ENCODE assay signal across 8 cellular contexts in genomic region chr11:12331239-12331874, GRCh38. TPM values are rescaled to one million over a fixed set of nuclear protein-coding genes. Genes with fewer than 3 reads are reported as not detected.
DNase-seq lines count a peak whose midpoint lies in the region; ATAC-seq and TF ChIP-seq lines count a peak whose summit lies in the region.

No MANE protein-coding gene starts in this region.

- TF ChIP-seq POLR2A in stomach (IDR thresholded peaks at IDR 0.05) = no peak

- H3K9ac ChIP-seq in PC-3 (ENCODE audit: low read length) = no peak overlapping the region

- no peaks in the 10 kb centered on the region for H3K9me3 Mint-ChIP-seq in neural crest cell

- no peaks in the 10 kb centered on the region for H3K27me3 Mint-ChIP-seq in neural crest cell (ENCODE audit: low read depth)

- no peaks in the 10 kb centered on the region for H3K9me2 ChIP-seq in PC-3 (replicated peaks; ENCODE audit: low read length)

- CTCF ChIA-PET in PC-3 (lab: Charles Lee) = interaction anchor here (0.5 to 1.2 kb wide), 10 partner anchors 43 to 632 kb away, joined by 3 to 7 read pairs (median 4); partner anchors contain the start of gene PARVA

- H2AFZ ChIP-seq in PC-3 (ENCODE audit: low read length) = no peak overlapping the region

- POLR2A ChIA-PET in PC-3 (lab: Charles Lee; ENCODE audit: unreplicated experiment) = interaction anchor here (0.5 kb wide), 1 partner anchor 618 kb away, joined by 4 read pairs; no protein-coding TSS in a partner anchor

- 8 to 11% (median 10%) methylated on average over 7 of the region's 7 CpGs for WGBS in stomach, 5 donors

- peak overlapping the region; percentile 56 for H3K4me3 Mint-ChIP-seq in neural crest cell

- H3K4me1 Mint-ChIP-seq in neural crest cell = peaks cover 17% of the 10 kb centered on the region

- no peaks in the 10 kb centered on the region for H3K36me3 Mint-ChIP-seq in neural crest cell (ENCODE audit: low read depth)

- H3K4me2 ChIP-seq in PC-3 (ENCODE audit: low read length) = no peak overlapping the region

- intact Hi-C loops in PC-3 (cut with micrococcal nuclease) = loop anchor here (1.0 to 5.0 kb wide), 6 partner anchors 47 to 821 kb away; no protein-coding TSS in a partner anchor
- intact Hi-C loops in stomach (cut with DNase I; ENCODE audit: low total_unique reads) = loop anchor here (5.0 kb wide), 1 partner anchor 561 kb away; no protein-coding TSS in a partner anchor

- H3K36me3 ChIP-seq in PC-3 (ENCODE audit: low read depth, low read length) (no peaks in the 10 kb centered on the region), stomach (no peaks in the 10 kb centered on the region)

- no TSS peak for BruUV-seq in PC-3 (replicated peaks; lab: Mats Ljungman, UMichigan)

- H3K27ac ChIP-seq in PC-3 (ENCODE audit: low read length) = no peak overlapping the region
- H3K27ac ChIP-seq in stomach = peak overlapping the region in 3 of 5 donors; percentile 5 to 71 (median 21)

- H4K20me1 ChIP-seq in PC-3 (ENCODE audit: low read length) = no peaks in the 10 kb centered on the region

- TF ChIP-seq CTCF in PC-3 (conservative IDR thresholded peaks at IDR 0.05; ENCODE audit: low read depth, low read length) (peak; percentile 87), neural crest cell (conservative IDR thresholded peaks at IDR 0.05) (peak; percentile 90), stomach (IDR thresholded peaks at IDR 0.05) (peak in 5 of 7 experiments; percentile 48 to 79 (median 77))

- H3K79me2 ChIP-seq in PC-3 (ENCODE audit: low read length) = no peaks in the 10 kb centered on the region

- H3K9me3 ChIP-seq in PC-3 (ENCODE audit: low read length) (no peaks in the 10 kb centered on the region), stomach (no peaks in the 10 kb centered on the region)

- no peaks in the 10 kb centered on the region for H3K4me1 ChIP-seq in PC-3 (ENCODE audit: insufficient read depth, low read length)
- H3K4me1 ChIP-seq in stomach = peaks cover 0 to 9% (median 4%) of the 10 kb centered on the region in 4 donors

- ATAC-seq in PC-3 = peak; percentile 87
- no peak for ATAC-seq in GM21447 (IDR thresholded peaks at IDR 0.05; ENCODE audit: unreplicated experiment)

- DNase-seq in DMS53 (lab: John Stamatoyannopoulos, UW) (peak; percentile 94), Kasumi-1 (lab: John Stamatoyannopoulos, UW) (peak; percentile 78 to 80), PC-3 (peak; percentile 93), fibroblast of peridontal ligament (ENCODE audit: extremely low read depth) (peak; percentile 94), neural crest cell (ENCODE audit: low read depth, low spot score) (peak; percentile 89), stomach (peak; percentile 86)
- peak; percentile 78 to 80 for DNase-seq in activated T-cell treated with anti-CD3 and anti-CD28 coated beads, Interleukin-2, amount 50 U/mL, for 48 hours

- H3F3A ChIP-seq in PC-3 (ENCODE audit: low read length, unreplicated experiment) = no peaks in the 10 kb centered on the region

- H3K27me3 ChIP-seq in PC-3 (ENCODE audit: low read length) (no peaks in the 10 kb centered on the region), stomach (no peaks in the 10 kb centered on the region)

- H3K4me3 ChIP-seq in PC-3 (ENCODE audit: low read length) = no peak overlapping the region
- H3K4me3 ChIP-seq in stomach = no peak overlapping the region

- TF ChIP-seq EP300 in stomach (IDR thresholded peaks at IDR 0.05) = no peak

- no peak overlapping the region for H3K27ac Mint-ChIP-seq in neural crest cell (ENCODE audit: unreplicated experiment)

RNA-seq across cellular contexts. Expression of gene PARVA, which starts 46.0 kb away (rescaled TPM):
- total RNA-seq in PC-3 (2014; rRNA removed) (13.5 and 13.7 TPM in 2 replicates), neural crest cell (36.2 and 40.0 TPM in 2 replicates), stomach (100 to 1,000 TPM in 1 of 5 donors, 10 to 100 TPM in 4; 42.9 to 116 (median 54.8) TPM)
- polyA plus RNA-seq in stomach = 10 to 100 TPM; 18.8 to 31.5 (median 26.3) TPM
